21 cellular contexts compared by ENCODE assay signal in the genomic region with DNA sequence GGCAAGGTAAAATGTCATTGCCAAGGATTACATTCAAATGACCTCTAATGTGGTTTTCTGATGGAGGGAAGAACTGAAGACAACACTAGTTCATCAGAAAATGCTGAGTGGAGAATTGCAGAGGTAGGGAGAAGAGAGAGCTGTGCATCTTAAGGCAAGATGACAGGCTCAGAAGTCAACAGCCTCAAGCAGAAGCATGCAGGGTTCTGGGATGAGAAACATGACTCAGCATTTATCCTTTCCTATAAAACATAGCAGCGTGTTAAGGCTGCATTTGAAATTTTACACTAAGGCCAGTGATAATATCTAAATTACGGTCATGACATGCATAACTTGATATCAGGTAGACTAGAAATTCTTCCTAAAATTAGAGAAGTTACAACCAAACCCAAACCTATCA. TPM values are rescaled to one million over a fixed set of nuclear protein-coding genes. Genes with fewer than 3 reads are reported as not detected.
DNase-seq lines count a peak whose midpoint lies in the region; ATAC-seq, FAIRE-seq and TF ChIP-seq lines count a peak whose summit lies in the region.
"Had no signal": no experiment of that assay in that cellular context is flagged by ENCODE, and none has a peak within 500 bp of the region (broad histone marks: within the 10 kb centered on the region; RNA-seq: fewer than 3 reads in every experiment).

No MANE protein-coding gene starts in this region.

- in situ Hi-C loops in GM12878 (cut with MboI): no loop called here

- H3K4me1 ChIP-seq in Loucy (ENCODE audit: insufficient read depth, low read length, poor library complexity, severe bottlenecking) (peaks cover 37% of the 10 kb centered on the region), GM12878 (ENCODE audit: control insufficient read depth, insufficient read depth, low read length) (no peaks in the 10 kb centered on the region), parathyroid adenoma (peaks cover 9% of the 10 kb centered on the region)

- ATAC-seq in GM12878 (no peak), Right ventricle myocardium inferior (no peak)
- ATAC-seq: body of pancreas had no signal

- no peak for TF ChIP-seq RAD21 in GM12878 (IDR thresholded peaks at IDR 0.05; ENCODE audit: insufficient read depth, low read depth, low read length)

- H3K4me2 ChIP-seq in Loucy (ENCODE audit: low read depth, low read length, poor library complexity, severe bottlenecking) (no peak overlapping the region), GM12878 (ENCODE audit: control insufficient read depth, insufficient read depth) (no peak overlapping the region), parathyroid adenoma (ENCODE audit: low read length) (no peak overlapping the region)

- no peak overlapping the region for H3K4me3 ChIP-seq in Loucy (ENCODE audit: low read length, poor library complexity, severe bottlenecking)
- no peak overlapping the region for H3K4me3 ChIP-seq in GM12878
- no peak overlapping the region for H3K4me3 ChIP-seq in parathyroid adenoma (ENCODE audit: low read depth, low read length)
- no peak overlapping the region for H3K4me3 ChIP-seq in lower leg skin (ENCODE audit: low read depth, poor library complexity, severe bottlenecking)
- H3K4me3 ChIP-seq: body of pancreas, SJCRH30, thoracic aorta had no signal

- CTCF ChIA-PET in GM12878 (lab: Yijun Ruan, JAX): interaction anchor here (0.8 to 1.2 kb wide), 2 partner anchors 9 to 15 kb away, joined by 3 read pairs; no protein-coding TSS in a partner anchor

- TF ChIP-seq POLR2A in GM12878 (IDR thresholded peaks at IDR 0.05; ENCODE audit: low read depth, low read length) (no peak), lower leg skin (IDR thresholded peaks at IDR 0.05) (no peak)

- no peak for FAIRE-seq in GM12878 (lab: Jason Lieb, UNC)

- BruUV-seq in GM12878 (replicated peaks; lab: Mats Ljungman, UMichigan): no TSS peak

- RAD21 ChIA-PET in GM12878 (lab: Charles Lee; ENCODE audit: unreplicated experiment): no interaction called here

- no peaks in the 10 kb centered on the region for H3K9me2 ChIP-seq in Loucy (replicated peaks; ENCODE audit: low read depth, low read length)

- POLR2A ChIA-PET in GM12878 (lab: Charles Lee): no interaction called here

- H3K9ac ChIP-seq in Loucy (ENCODE audit: low read depth, low read length, poor library complexity, severe bottlenecking) (no peak overlapping the region), GM12878 (ENCODE audit: control insufficient read depth, insufficient read depth, low read length) (no peak overlapping the region), parathyroid adenoma (no peak overlapping the region)

- no peak overlapping the region for H3K27ac ChIP-seq in GM12878 (ENCODE audit: control insufficient read depth, insufficient read depth)
- H3K27ac ChIP-seq in parathyroid adenoma: no peak overlapping the region
- H3K27ac ChIP-seq: body of pancreas, thoracic aorta had no signal

- SMC1A ChIA-PET in GM12878 (lab: Charles Lee; ENCODE audit: uncharacterized antibody, unreplicated experiment): no interaction called here

- WGBS in GM12878 (ENCODE audit: insufficient coverage, insufficient replicate concordance, low lambda C conversion rate, missing lambda C conversion rate): 98% methylated on average over 2 of the region's 2 CpGs
- WGBS in lower leg skin, 2 donors: 64 to 66% methylated on average over 2 of the region's 2 CpGs

- no peaks in the 10 kb centered on the region for H3K79me2 ChIP-seq in Loucy (ENCODE audit: insufficient read depth, low read length)
- no peaks in the 10 kb centered on the region for H3K79me2 ChIP-seq in GM12878 (ENCODE audit: control insufficient read depth, insufficient read depth, low read length)
- no peaks in the 10 kb centered on the region for H3K79me2 ChIP-seq in parathyroid adenoma

- H2AFZ ChIP-seq in Loucy (ENCODE audit: low read length): peak overlapping the region; percentile 62
- H2AFZ ChIP-seq in GM12878 (ENCODE audit: control insufficient read depth, low read depth, low read length): no peak overlapping the region
- H2AFZ ChIP-seq in parathyroid adenoma: peak overlapping the region; percentile 34

- no peak for TF ChIP-seq EP300 in GM12878 (IDR thresholded peaks at IDR 0.05; ENCODE audit: borderline replicate concordance in 1 of 2, control insufficient read depth in 1 of 2, low read depth in 2 of 2, low read length in 2 of 2)

- H3K27me3 ChIP-seq in Loucy (ENCODE audit: insufficient read depth, low read length, poor library complexity, severe bottlenecking) (no peaks in the 10 kb centered on the region), GM12878 (replicated peaks in 1 of 2; ENCODE audit: control insufficient read depth in 2 of 2, insufficient read depth in 2 of 2, low read length in 1 of 2) (no peaks in the 10 kb centered on the region), parathyroid adenoma (ENCODE audit: control insufficient read depth, insufficient read depth, low read length) (no peaks in the 10 kb centered on the region)
- H3K27me3 ChIP-seq: body of pancreas, SJCRH30 had no signal

- intact Hi-C loops in GM12878 (cut with micrococcal nuclease; ENCODE audit: unreplicated experiment) (no loop called here), Right ventricle myocardium inferior (cut with DNase I) (no loop called here), lower leg skin (cut with DNase I; ENCODE audit: low total_unique reads) (loop anchor here (5.0 kb wide), 1 partner anchor 122 kb away; no protein-coding TSS in a partner anchor)

- DNase-seq in ELR (ENCODE audit: low read depth): peak; percentile 1
- no peak for DNase-seq in GM12878 (ENCODE audit: low read depth, low spot score)
- DNase-seq in hippocampal formation (lab: John Stamatoyannopoulos, UW): no peak
- no peak for DNase-seq in Right ventricle myocardium inferior (ENCODE audit: missing footprints)
- DNase-seq in lower leg skin (ENCODE audit: low spot score in 2 of 2): no peak
- DNase-seq: activated CD4-positive, alpha-beta T cell treated with anti-CD3 and anti-CD28 coated beads, Interleukin-2, amount 10 ng/mL, durations not matched to agents 24 days and 14 days; activated naive CD8-positive, alpha-beta T cell treated with anti-CD3 and anti-CD28 coated beads for 36 hours; body of pancreas; CD4-positive, alpha-beta memory T cell; effector memory CD4-positive, alpha-beta T cell; GOT3; NCI-H187 treated with DMSO at 0.1 percent for 48 hours; NCI-H226; NCI-H82; SJCRH30; stimulated activated CD4-positive, alpha-beta T cell treated with anti-CD3 and anti-CD28 coated beads, Interleukin-2, amount 100 ng/mL, for 48 hours; stimulated activated naive CD4-positive, alpha-beta T cell; T-helper 2 cell had no signal

- no peaks in the 10 kb centered on the region for H4K20me1 ChIP-seq in Loucy (ENCODE audit: insufficient read depth, low read length, poor library complexity, severe bottlenecking)
- no peaks in the 10 kb centered on the region for H4K20me1 ChIP-seq in GM12878 (ENCODE audit: control insufficient read depth, insufficient read depth)

- H3F3A ChIP-seq in Loucy (ENCODE audit: low read depth): no peaks in the 10 kb centered on the region

- H3K9me3 ChIP-seq in Loucy (ENCODE audit: insufficient read depth, low read depth, low read length) (no peaks in the 10 kb centered on the region), GM12878 (replicated peaks; ENCODE audit: control insufficient read depth, insufficient read depth, low read length) (no peaks in the 10 kb centered on the region; the same call in 2 of the 3 replicates), parathyroid adenoma (ENCODE audit: control insufficient read depth, low read length) (no peaks in the 10 kb centered on the region)
- H3K9me3 ChIP-seq: body of pancreas, SJCRH30, thoracic aorta had no signal

- H3K36me3 ChIP-seq in Loucy (ENCODE audit: insufficient read depth, low read length): no peaks in the 10 kb centered on the region
- no peaks in the 10 kb centered on the region for H3K36me3 ChIP-seq in GM12878 (ENCODE audit: control insufficient read depth in 2 of 2, insufficient read depth in 2 of 2, low read length in 1 of 2)
- H3K36me3 ChIP-seq in parathyroid adenoma (ENCODE audit: control insufficient read depth, insufficient read depth, low read length): no peaks in the 10 kb centered on the region
- H3K36me3 ChIP-seq: SJCRH30, thoracic aorta had no signal

- TF ChIP-seq CTCF in Loucy (conservative IDR thresholded peaks at IDR 0.05; ENCODE audit: low read length) (no peak), GM12878 (IDR thresholded peaks at IDR 0.05 in 2 of 3, conservative IDR thresholded peaks at IDR 0.05 in 1 of 3; ENCODE audit: control insufficient read depth in 2 of 3, extremely low read depth in 1 of 3, insufficient read depth in 1 of 3, low read depth in 3 of 3, low read length in 3 of 3) (no peak), parathyroid adenoma (IDR thresholded peaks at IDR 0.05) (no peak), lower leg skin (IDR thresholded peaks at IDR 0.05) (no peak)

TF ChIP-seq in GM12878, 131 proteins besides CTCF, POLR2A, EP300 and RAD21:
- TF ChIP-seq BACH1 (IDR thresholded peaks at IDR 0.05; ENCODE audit: borderline replicate concordance): 0 out of 2 replicates have a peak, but pooled peaks have one; percentile 23
- TF ChIP-seq KDM1A (IDR thresholded peaks at IDR 0.05; ENCODE audit: borderline replicate concordance): no peak
- no peak for TF ChIP-seq BCL11A (IDR thresholded peaks at IDR 0.05; ENCODE audit: low read depth, low read length)

RNA-seq across cellular contexts. Expression of gene DYRK2, which starts 53.7 kb away (rescaled TPM):
- 17.1 and 17.8 TPM in 2 replicates for total RNA-seq in GM12878 (2013; cell fraction: nucleolus; rRNA removed)
- total RNA-seq in GM12878 (2014; rRNA removed): 14.3 and 15.2 TPM in 2 replicates
- 13.9 and 14.3 TPM in 2 replicates for total RNA-seq in GM12878 (2014; rRNA removed; fragmentation: Illumina TruSeq; extraction: Trizol)
- 29.4 and 35.9 TPM in 2 replicates for total RNA-seq in GM12878 (2021)
- 9.2 TPM for polyA plus RNA-seq in GM12878 (2011; ENCODE audit: low read depth)
- polyA plus RNA-seq in GM12878 (2011; rRNA removed): 8.7 and 10.6 TPM in 2 replicates
- polyA plus RNA-seq in GM12878 (2011; cell fraction: cytosol; rRNA removed): 7.0 and 9.1 TPM in 2 replicates
- polyA plus RNA-seq in GM12878 (2011; cell fraction: nucleus; rRNA removed): 7.6 and 8.0 TPM in 2 replicates
- 9.8 and 14.0 TPM in 2 replicates for polyA plus RNA-seq in GM12878 (2012)
- polyA plus RNA-seq in GM12878 (2014; fragmentation: Illumina TruSeq; extraction: Trizol): 13.8 and 18.5 TPM in 2 replicates
- 1 to 10 TPM; 3.1 to 3.2 TPM for polyA plus RNA-seq in GM12878 (2014; fragmentation: Nextera tagmentation; extraction: Ambion mirVana)
- 13.8 and 17.8 TPM in 2 replicates for polyA plus RNA-seq in GM12878 (2014; rRNA removed)
- polyA plus RNA-seq in GM12878 (2016; fragmentation: Nextera tagmentation; extraction: Ambion mirVana): 1 to 10 TPM; 7.9 to 8.9 TPM
- polyA minus RNA-seq in GM12878 (2011; rRNA and poly(A)+ RNA removed): 19.7 and 22.7 TPM in 2 replicates
- 7.1 and 11.2 TPM in 2 replicates for polyA minus RNA-seq in GM12878 (2011; cell fraction: cytosol; rRNA and poly(A)+ RNA removed)
- 8.1 and 15.3 TPM in 2 replicates for polyA minus RNA-seq in GM12878 (2011; cell fraction: nucleus; rRNA and poly(A)+ RNA removed)
- total RNA-seq in Right ventricle myocardium inferior: 51.2 TPM
- total RNA-seq in lower leg skin: 10 to 100 TPM in 3 of 4 donors, 1 to 10 TPM in 1; 8.0 to 16.0 (median 13.2) TPM
